Comparison of ENCODE assay signal across 20 cellular contexts in the genomic region with DNA sequence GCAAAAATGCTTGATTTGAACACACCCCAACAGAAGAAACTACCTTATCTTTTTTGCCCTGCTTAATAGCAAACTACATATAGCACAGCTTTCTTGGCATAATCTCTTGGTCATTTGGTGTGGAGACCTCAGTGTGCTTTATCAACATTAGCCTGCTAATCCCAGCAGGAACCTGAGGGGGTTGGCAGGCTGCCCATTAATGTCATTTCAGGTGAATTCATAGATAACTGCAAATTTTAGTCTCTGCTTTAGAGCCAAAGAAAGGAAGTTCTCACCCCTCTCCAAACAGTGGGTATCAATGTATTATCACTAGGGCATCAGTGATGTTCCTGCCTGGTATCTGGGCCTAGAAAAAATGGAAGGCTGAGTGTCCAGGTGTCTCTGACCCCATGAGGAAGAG.
DNase-seq lines count a peak whose midpoint lies in the region; ATAC-seq and TF ChIP-seq lines count a peak whose summit lies in the region.
"Had no signal": no experiment of that assay in that cellular context is flagged by ENCODE, and none has a peak within 500 bp of the region (broad histone marks: within the 10 kb centered on the region; RNA-seq: fewer than 3 reads in every experiment).

No MANE protein-coding gene starts in this region.

- no peak overlapping the region for H3K27ac ChIP-seq in stomach
- H3K27ac ChIP-seq: BLaER1, SK-N-MC had no signal

- TF ChIP-seq CTCF in LNCaP clone FGC (IDR thresholded peaks at IDR 0.05; ENCODE audit: control insufficient read depth, extremely low read depth, insufficient read depth) = no peak
- TF ChIP-seq CTCF in stomach (IDR thresholded peaks at IDR 0.05) = no peak

- ATAC-seq in GM21529 (IDR thresholded peaks at IDR 0.05; ENCODE audit: unreplicated experiment) = no peak
- ATAC-seq: Panc1 had no signal

- peaks cover 0 to 14% (median 6%) of the 10 kb centered on the region in 4 donors for H3K9me3 ChIP-seq in stomach
- H3K9me3 ChIP-seq: HAP-1 had no signal

- TF ChIP-seq POLR2A in stomach (IDR thresholded peaks at IDR 0.05) = no peak

- no peaks in the 10 kb centered on the region for H3K36me3 ChIP-seq in stomach
- H3K36me3 ChIP-seq: BLaER1, HAP-1 had no signal

- no peaks in the 10 kb centered on the region for H3K27me3 ChIP-seq in stomach
- H3K27me3 ChIP-seq: BLaER1 had no signal

- H3K4me3 ChIP-seq in LNCaP clone FGC (ENCODE audit: low read depth, low read length) (no peak overlapping the region), stomach (no peak overlapping the region)
- H3K4me3 ChIP-seq: BLaER1, HAP-1, SK-N-MC had no signal

- intact Hi-C loops in stomach (cut with DNase I; ENCODE audit: low total_unique reads) = no loop called here

- TF ChIP-seq EP300 in stomach (IDR thresholded peaks at IDR 0.05) = no peak

- peaks cover 0 to 9% (median 0%) of the 10 kb centered on the region in 4 donors for H3K4me1 ChIP-seq in stomach
- H3K4me1 ChIP-seq: BLaER1, HAP-1 had no signal

- peak in 2 of 3 experiments; percentile 35 to 74 for DNase-seq in NCI-H1417 (lab: John Stamatoyannopoulos, UW)
- DNase-seq in NCI-H1417 treated with DMSO at 0.1 percent for 48 hours (lab: John Stamatoyannopoulos, UW) = no peak
- peak; percentile 22 for DNase-seq in LNCaP clone FGC (ENCODE audit: low read depth)
- DNase-seq in NCI-H82 treated with DMSO at 0.1 percent for 48 hours (lab: John Stamatoyannopoulos, UW; ENCODE audit: unreplicated experiment) = peak; percentile 42
- DNase-seq in stomach = peak; percentile 35
- no peak for DNase-seq in NOMO-1 (lab: John Stamatoyannopoulos, UW; ENCODE audit: unreplicated experiment in 2 of 2)
- DNase-seq in activated CD8-positive, alpha-beta memory T cell treated with anti-CD3 and anti-CD28 coated beads, Interleukin-2, amount 50 U/mL, for 4 hours = no peak
- DNase-seq: DMS153, EL, MV-4-11, NCI-H146, NCI-H2081, NCI-H226, NCI-H526, T-helper 1 cell had no signal

Comparison
In these comparisons a context has a peak if more than half of its experiments do, and no peak if none do; other contexts are left out.
1. DNase-seq: peak in NCI-H1417 (2 of 3), LNCaP clone FGC (single experiment), NCI-H82 treated with DMSO at 0.1 percent for 48 hours (single experiment) and stomach (single experiment); none in NCI-H1417 treated with DMSO at 0.1 percent for 48 hours (single experiment), NOMO-1 (0 of 2) and activated CD8-positive, alpha-beta memory T cell treated with anti-CD3 and anti-CD28 coated beads, Interleukin-2, amount 50 U/mL, for 4 hours (single experiment).